1 cellular context compared by ENCODE assay signal in the genomic region with DNA sequence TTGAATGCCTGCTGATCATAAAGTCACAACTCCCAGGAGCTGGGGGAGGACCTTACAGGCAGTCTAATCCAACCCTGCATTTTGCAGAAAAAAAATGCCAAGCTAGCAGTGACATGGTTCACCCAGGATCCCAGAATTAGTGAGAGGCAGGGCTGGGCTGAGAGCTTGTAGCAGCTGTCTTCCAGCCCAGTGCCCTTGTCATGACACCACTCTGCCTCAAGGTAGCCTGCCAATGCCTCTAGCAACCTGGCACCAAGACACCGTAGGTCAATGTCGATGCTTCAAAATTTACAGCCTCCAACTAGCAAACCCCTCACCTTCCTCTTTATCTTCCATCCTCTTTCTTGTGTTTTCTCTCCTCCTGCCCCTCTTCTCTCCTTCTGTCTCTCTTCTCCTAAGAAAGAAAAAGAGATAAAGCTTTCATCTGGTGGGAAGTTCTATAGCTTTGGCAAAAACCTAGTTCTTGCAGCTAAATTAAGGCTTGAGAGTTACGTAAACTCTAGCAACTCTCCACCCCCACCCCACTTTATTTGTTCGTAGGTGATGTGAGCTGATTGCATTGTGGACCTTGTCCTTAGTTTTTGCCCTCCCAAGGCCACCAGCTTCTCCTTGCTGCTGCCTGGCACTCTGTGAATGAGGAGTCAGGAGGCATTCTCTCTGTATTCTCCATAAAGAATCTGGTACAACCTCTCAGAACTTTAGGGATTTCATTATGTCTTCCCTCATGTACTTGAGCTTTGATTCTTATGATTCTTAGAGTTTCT.
TF ChIP-seq lines count a peak whose summit lies in the region.

No MANE protein-coding gene starts in this region.

TF ChIP-seq in GM23338, 12 proteins besides CTCF, POLR2A, EP300 and RAD21:
- TF ChIP-seq, protein P1, sequence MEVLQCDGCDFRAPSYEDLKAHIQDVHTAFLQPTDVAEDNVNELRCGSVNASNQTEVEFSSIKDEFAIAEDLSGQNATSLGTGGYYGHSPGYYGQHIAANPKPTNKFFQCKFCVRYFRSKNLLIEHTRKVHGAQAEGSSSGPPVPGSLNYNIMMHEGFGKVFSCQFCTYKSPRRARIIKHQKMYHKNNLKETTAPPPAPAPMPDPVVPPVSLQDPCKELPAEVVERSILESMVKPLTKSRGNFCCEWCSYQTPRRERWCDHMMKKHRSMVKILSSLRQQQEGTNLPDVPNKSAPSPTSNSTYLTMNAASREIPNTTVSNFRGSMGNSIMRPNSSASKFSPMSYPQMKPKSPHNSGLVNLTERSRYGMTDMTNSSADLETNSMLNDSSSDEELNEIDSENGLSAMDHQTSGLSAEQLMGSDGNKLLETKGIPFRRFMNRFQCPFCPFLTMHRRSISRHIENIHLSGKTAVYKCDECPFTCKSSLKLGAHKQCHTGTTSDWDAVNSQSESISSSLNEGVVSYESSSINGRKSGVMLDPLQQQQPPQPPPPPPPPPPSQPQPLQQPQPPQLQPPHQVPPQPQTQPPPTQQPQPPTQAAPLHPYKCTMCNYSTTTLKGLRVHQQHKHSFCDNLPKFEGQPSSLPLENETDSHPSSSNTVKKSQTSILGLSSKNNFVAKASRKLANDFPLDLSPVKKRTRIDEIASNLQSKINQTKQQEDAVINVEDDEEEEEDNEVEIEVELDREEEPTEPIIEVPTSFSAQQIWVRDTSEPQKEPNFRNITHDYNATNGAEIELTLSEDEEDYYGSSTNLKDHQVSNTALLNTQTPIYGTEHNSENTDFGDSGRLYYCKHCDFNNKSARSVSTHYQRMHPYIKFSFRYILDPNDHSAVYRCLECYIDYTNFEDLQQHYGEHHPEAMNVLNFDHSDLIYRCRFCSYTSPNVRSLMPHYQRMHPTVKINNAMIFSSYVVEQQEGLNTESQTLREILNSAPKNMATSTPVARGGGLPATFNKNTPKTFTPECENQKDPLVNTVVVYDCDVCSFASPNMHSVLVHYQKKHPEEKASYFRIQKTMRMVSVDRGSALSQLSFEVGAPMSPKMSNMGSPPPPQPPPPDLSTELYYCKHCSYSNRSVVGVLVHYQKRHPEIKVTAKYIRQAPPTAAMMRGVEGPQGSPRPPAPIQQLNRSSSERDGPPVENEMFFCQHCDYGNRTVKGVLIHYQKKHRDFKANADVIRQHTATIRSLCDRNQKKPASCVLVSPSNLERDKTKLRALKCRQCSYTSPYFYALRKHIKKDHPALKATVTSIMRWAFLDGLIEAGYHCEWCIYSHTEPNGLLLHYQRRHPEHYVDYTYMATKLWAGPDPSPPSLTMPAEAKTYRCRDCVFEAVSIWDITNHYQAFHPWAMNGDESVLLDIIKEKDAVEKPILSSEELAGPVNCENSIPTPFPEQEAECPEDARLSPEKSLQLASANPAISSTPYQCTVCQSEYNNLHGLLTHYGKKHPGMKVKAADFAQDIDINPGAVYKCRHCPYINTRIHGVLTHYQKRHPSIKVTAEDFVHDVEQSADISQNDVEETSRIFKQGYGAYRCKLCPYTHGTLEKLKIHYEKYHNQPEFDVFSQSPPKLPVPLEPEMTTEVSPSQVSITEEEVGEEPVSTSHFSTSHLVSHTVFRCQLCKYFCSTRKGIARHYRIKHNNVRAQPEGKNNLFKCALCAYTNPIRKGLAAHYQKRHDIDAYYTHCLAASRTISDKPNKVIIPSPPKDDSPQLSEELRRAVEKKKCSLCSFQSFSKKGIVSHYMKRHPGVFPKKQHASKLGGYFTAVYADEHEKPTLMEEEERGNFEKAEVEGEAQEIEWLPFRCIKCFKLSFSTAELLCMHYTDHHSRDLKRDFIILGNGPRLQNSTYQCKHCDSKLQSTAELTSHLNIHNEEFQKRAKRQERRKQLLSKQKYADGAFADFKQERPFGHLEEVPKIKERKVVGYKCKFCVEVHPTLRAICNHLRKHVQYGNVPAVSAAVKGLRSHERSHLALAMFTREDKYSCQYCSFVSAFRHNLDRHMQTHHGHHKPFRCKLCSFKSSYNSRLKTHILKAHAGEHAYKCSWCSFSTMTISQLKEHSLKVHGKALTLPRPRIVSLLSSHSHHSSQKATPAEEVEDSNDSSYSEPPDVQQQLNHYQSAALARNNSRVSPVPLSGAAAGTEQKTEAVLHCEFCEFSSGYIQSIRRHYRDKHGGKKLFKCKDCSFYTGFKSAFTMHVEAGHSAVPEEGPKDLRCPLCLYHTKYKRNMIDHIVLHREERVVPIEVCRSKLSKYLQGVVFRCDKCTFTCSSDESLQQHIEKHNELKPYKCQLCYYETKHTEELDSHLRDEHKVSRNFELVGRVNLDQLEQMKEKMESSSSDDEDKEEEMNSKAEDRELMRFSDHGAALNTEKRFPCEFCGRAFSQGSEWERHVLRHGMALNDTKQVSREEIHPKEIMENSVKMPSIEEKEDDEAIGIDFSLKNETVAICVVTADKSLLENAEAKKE (CRISPR knock-in tag; IDR thresholded peaks at IDR 0.05), result no peak
- TF ChIP-seq JUNB (IDR thresholded peaks at IDR 0.05; ENCODE audit: unreplicated experiment) (no peak), EZH2 (IDR thresholded peaks at IDR 0.05; ENCODE audit: low read depth, unreplicated experiment) (no peak)
- TF ChIP-seq, protein P2, sequence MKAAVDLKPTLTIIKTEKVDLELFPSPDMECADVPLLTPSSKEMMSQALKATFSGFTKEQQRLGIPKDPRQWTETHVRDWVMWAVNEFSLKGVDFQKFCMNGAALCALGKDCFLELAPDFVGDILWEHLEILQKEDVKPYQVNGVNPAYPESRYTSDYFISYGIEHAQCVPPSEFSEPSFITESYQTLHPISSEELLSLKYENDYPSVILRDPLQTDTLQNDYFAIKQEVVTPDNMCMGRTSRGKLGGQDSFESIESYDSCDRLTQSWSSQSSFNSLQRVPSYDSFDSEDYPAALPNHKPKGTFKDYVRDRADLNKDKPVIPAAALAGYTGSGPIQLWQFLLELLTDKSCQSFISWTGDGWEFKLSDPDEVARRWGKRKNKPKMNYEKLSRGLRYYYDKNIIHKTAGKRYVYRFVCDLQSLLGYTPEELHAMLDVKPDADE (IDR thresholded peaks at IDR 0.05), result no peak
